ENCODE assay signal across 9 cellular contexts in genomic region chr10:60646966-60647796, GRCh38.
DNase-seq lines count a peak whose midpoint lies in the region; ATAC-seq, FAIRE-seq and TF ChIP-seq lines count a peak whose summit lies in the region.
"Had no signal": no experiment of that assay in that cellular context is flagged by ENCODE, and none has a peak within 500 bp of the region (broad histone marks: within the 10 kb centered on the region; RNA-seq: fewer than 3 reads in every experiment).

No MANE protein-coding gene starts in this region.

- no peak overlapping the region for H2BK20ac ChIP-seq in H1 (ENCODE audit: low read length)

- H3K4me2 ChIP-seq in Karpas-422 (ENCODE audit: low read depth, low read length, poor library complexity, severe bottlenecking) (no peak overlapping the region), H1 (ENCODE audit: insufficient read depth in 1 of 2, low read depth in 2 of 2, low read length in 2 of 2) (no peak overlapping the region)

- H3K36me3 ChIP-seq in Karpas-422 (ENCODE audit: insufficient read depth, low read length) (no peaks in the 10 kb centered on the region), H1 (ENCODE audit: control insufficient read depth in 2 of 4, insufficient read depth in 4 of 4, low read length in 3 of 4) (no peaks in the 10 kb centered on the region)
- H3K36me3 ChIP-seq in naive thymus-derived CD4-positive, alpha-beta T cell (ENCODE audit: control insufficient read depth in 2 of 3, insufficient read depth in 3 of 3, low read length in 3 of 3) = no peaks in the 10 kb centered on the region

- no peaks in the 10 kb centered on the region for H3K79me1 ChIP-seq in H1 (ENCODE audit: low read depth, low read length)

- H3K4me1 ChIP-seq in Karpas-422 (ENCODE audit: low read length) = peaks cover 34% of the 10 kb centered on the region
- peaks cover 0 to 9% (median 6%) of the 10 kb centered on the region in 4 experiments; a peak in 3 of 7 replicates for H3K4me1 ChIP-seq in H1 (replicated peaks in 1 of 4; ENCODE audit: control insufficient read depth in 3 of 4, insufficient read depth in 4 of 4, low read length in 3 of 4)
- H3K4me1 ChIP-seq in naive thymus-derived CD4-positive, alpha-beta T cell (ENCODE audit: control insufficient read depth in 2 of 2, insufficient read depth in 2 of 2, low read length in 2 of 2) = peaks cover 0 to 7% of the 10 kb centered on the region in 2 donors

- H3K4me1 Mint-ChIP-seq in T-helper 17 cell = peaks cover 27% of the 10 kb centered on the region
- H3K4me1 Mint-ChIP-seq in naive thymus-derived CD4-positive, alpha-beta T cell = peaks cover 19 to 70% (median 46%) of the 10 kb centered on the region in 7 donors

- H4K20me1 ChIP-seq in Karpas-422 (ENCODE audit: insufficient read depth, low read depth, low read length) = no peaks in the 10 kb centered on the region
- no peaks in the 10 kb centered on the region for H4K20me1 ChIP-seq in H1 (replicated peaks in 1 of 2; ENCODE audit: control insufficient read depth in 1 of 2, insufficient read depth in 2 of 2, low read length in 2 of 2)

- H3K4ac ChIP-seq in H1 (replicated peaks; ENCODE audit: insufficient read length, low read depth, low read length) = no peak overlapping the region

- H2BK120ac ChIP-seq in H1 (replicated peaks; ENCODE audit: low read depth, low read length) = no peak overlapping the region

- no peaks in the 10 kb centered on the region for H3K23me2 ChIP-seq in H1 (ENCODE audit: low read depth, low read length)

- peak; percentile 41 for DNase-seq in NCI-H2196 (lab: John Stamatoyannopoulos, UW; ENCODE audit: unreplicated experiment)
- no peak for DNase-seq in NCI-H2196 treated with DMSO at 0.1 percent for 48 hours (lab: John Stamatoyannopoulos, UW; ENCODE audit: unreplicated experiment)
- peak; percentile 88 for DNase-seq in Karpas-422
- DNase-seq in T-helper 17 cell = peak in 1 of 3 donors; percentile 23
- DNase-seq in H1 (ENCODE audit: low read depth in 1 of 2, low spot score in 2 of 2) = no peak
- peak in 7 of 9 donors; percentile 16 to 61 (median 47) for DNase-seq in naive thymus-derived CD4-positive, alpha-beta T cell
- DNase-seq in SHP77 treated with DMSO at 0.1 percent for 48 hours (lab: John Stamatoyannopoulos, UW) = no peak

- CTCF ChIA-PET in H1 (lab: Charles Lee; ENCODE audit: partially characterized antibody) = interaction anchor here (0.7 to 8.0 kb wide), 36 partner anchors 8 to 450 kb away, joined by 3 to 57 read pairs (median 5); no protein-coding TSS in a partner anchor
- CTCF ChIA-PET in naive thymus-derived CD4-positive, alpha-beta T cell (lab: Charles Lee) = interaction anchor here (0.7 to 2.1 kb wide), 6 partner anchors 12 to 1021 kb away, joined by 3 to 7 read pairs (median 4); no protein-coding TSS in a partner anchor

- POLR2A ChIA-PET in H1 (lab: Charles Lee; ENCODE audit: partially characterized antibody) = no interaction called here
- POLR2A ChIA-PET in naive thymus-derived CD4-positive, alpha-beta T cell (lab: Charles Lee) = no interaction called here

- ATAC-seq in GM21381 (IDR thresholded peaks at IDR 0.05; ENCODE audit: unreplicated experiment) (peak; percentile 69), T-helper 17 cell (peak; percentile 68)
- peak; percentile 67 for ATAC-seq in naive thymus-derived CD4-positive, alpha-beta T cell

- no peak overlapping the region for H3K56ac ChIP-seq in H1 (replicated peaks; ENCODE audit: insufficient read length, low read depth, low read length)

- 36% methylated on average over 6 of the region's 6 CpGs; no CpG with 5 or more reads in 1 of the 2 experiments for WGBS in H1 (ENCODE audit: extremely low coverage in 1 of 2, insufficient coverage in 1 of 2, insufficient read length in 1 of 2, insufficient replicate concordance in 2 of 2, low coverage in 1 of 2, low lambda C conversion rate in 2 of 2, missing lambda C conversion rate in 1 of 2), 2 experiments

- peaks cover 0 to 5% (median 0%) of the 10 kb centered on the region in 11 donors for H3K9me3 Mint-ChIP-seq in naive thymus-derived CD4-positive, alpha-beta T cell

- H3K27ac ChIP-seq in Karpas-422 (ENCODE audit: low read length) (no peak overlapping the region), H1 (ENCODE audit: low read depth, low read length) (no peak overlapping the region)
- H3K27ac ChIP-seq in naive thymus-derived CD4-positive, alpha-beta T cell (ENCODE audit: low read depth, low read length) = no peak overlapping the region
- H3K27ac ChIP-seq: epithelial cell of prostate had no signal

- H3K27me3 Mint-ChIP-seq in T-helper 17 cell = no peaks in the 10 kb centered on the region
- H3K27me3 Mint-ChIP-seq in naive thymus-derived CD4-positive, alpha-beta T cell = no peaks in the 10 kb centered on the region

- H4K91ac ChIP-seq in H1 (replicated peaks; ENCODE audit: insufficient read length, low read length) = no peak overlapping the region

- no peak overlapping the region for H4K5ac ChIP-seq in H1 (ENCODE audit: insufficient read length, low read depth, low read length)

- intact Hi-C loops in naive thymus-derived CD4-positive, alpha-beta T cell (cut with micrococcal nuclease) = loop anchor here (1.0 to 5.0 kb wide), 10 partner anchors 82 to 1020 kb away; no protein-coding TSS in a partner anchor

- H3K79me2 ChIP-seq in Karpas-422 (ENCODE audit: low read length) (no peaks in the 10 kb centered on the region), H1 (ENCODE audit: control insufficient read depth in 1 of 2, insufficient read depth in 2 of 2, low read length in 2 of 2) (no peaks in the 10 kb centered on the region)

- H3K27me3 ChIP-seq in Karpas-422 (ENCODE audit: low read length) (no peaks in the 10 kb centered on the region), H1 (replicated peaks in 1 of 4; ENCODE audit: control insufficient read depth in 3 of 4, extremely low read depth in 1 of 4, insufficient read depth in 3 of 4, low read length in 3 of 4) (no peaks in the 10 kb centered on the region)
- H3K27me3 ChIP-seq in naive thymus-derived CD4-positive, alpha-beta T cell (ENCODE audit: control insufficient read depth in 2 of 2, insufficient read depth in 2 of 2, low read length in 2 of 2) = no peaks in the 10 kb centered on the region

- H3K9me3 ChIP-seq in Karpas-422 (ENCODE audit: low read length) = no peaks in the 10 kb centered on the region
- H3K9me3 ChIP-seq in T-helper 17 cell (ENCODE audit: control insufficient read depth, low read length, poor library complexity, severe bottlenecking) = no peaks in the 10 kb centered on the region
- peaks cover 0 to 3% of the 10 kb centered on the region in 2 experiments; a peak in 1 of 4 replicates for H3K9me3 ChIP-seq in H1 (ENCODE audit: insufficient read depth in 2 of 2, low read depth in 1 of 2, low read length in 1 of 2)
- no peaks in the 10 kb centered on the region for H3K9me3 ChIP-seq in naive thymus-derived CD4-positive, alpha-beta T cell (ENCODE audit: control insufficient read depth in 2 of 3, low read length in 3 of 3)

- H3K14ac ChIP-seq in H1 (ENCODE audit: insufficient read length) = no peak overlapping the region

- H3K4me3 ChIP-seq in Karpas-422 (ENCODE audit: low read length) (no peak overlapping the region), H1 (ENCODE audit: extremely low read depth in 1 of 4, insufficient read depth in 2 of 4, low read depth in 3 of 4, low read length in 4 of 4) (no peak overlapping the region)
- H3K4me3 ChIP-seq in naive thymus-derived CD4-positive, alpha-beta T cell (ENCODE audit: low read length) = no peak overlapping the region

- H3K4me3 Mint-ChIP-seq in T-helper 17 cell = no peak overlapping the region
- H3K4me3 Mint-ChIP-seq in naive thymus-derived CD4-positive, alpha-beta T cell = no peak overlapping the region

- TF ChIP-seq POLR2A in H1 (IDR thresholded peaks at IDR 0.05; ENCODE audit: control extremely low read depth in 1 of 2, low read depth in 2 of 2, low read length in 2 of 2) = no peak

- no peak for TF ChIP-seq EP300 in H1 (IDR thresholded peaks at IDR 0.05; ENCODE audit: borderline replicate concordance in 1 of 2, low read depth in 2 of 2, low read length in 2 of 2)

- no peak overlapping the region for H4K8ac ChIP-seq in H1 (ENCODE audit: extremely low read depth, insufficient read depth, low read length)

- H2AK5ac ChIP-seq in H1 (ENCODE audit: low read depth, low read length) = no peak overlapping the region

- H3K18ac ChIP-seq in H1 (ENCODE audit: extremely low read depth, low read length) = no peak overlapping the region

- peak; percentile 79 to 82 for TF ChIP-seq RAD21 in H1 (IDR thresholded peaks at IDR 0.05 in 1 of 2, conservative IDR thresholded peaks at IDR 0.05 in 1 of 2; ENCODE audit: low read depth in 2 of 2, low read length in 2 of 2)

- H2AFZ ChIP-seq in Karpas-422 (ENCODE audit: low read length) (no peak overlapping the region), H1 (ENCODE audit: low read length) (no peak overlapping the region)

- no peak overlapping the region for H2BK12ac ChIP-seq in H1 (ENCODE audit: low read depth, low read length)

- peak in 2 of 3 experiments; percentile 52 to 64; a peak in 3 of 4 replicates for TF ChIP-seq CTCF in H1 (IDR thresholded peaks at IDR 0.05; ENCODE audit: control extremely low read depth in 1 of 3, insufficient read depth in 1 of 3, low read depth in 1 of 3, low read length in 3 of 3)

- H3K9ac ChIP-seq in Karpas-422 (ENCODE audit: low read length) (no peak overlapping the region), H1 (replicated peaks in 1 of 4; ENCODE audit: extremely low read depth in 1 of 4, low read depth in 3 of 4, low read length in 3 of 4) (no peak overlapping the region)

- H3K23ac ChIP-seq in H1 (ENCODE audit: insufficient read length) = no peak overlapping the region

- H3K36me3 Mint-ChIP-seq in T-helper 17 cell (ENCODE audit: low read depth) = no peaks in the 10 kb centered on the region
- H3K36me3 Mint-ChIP-seq in naive thymus-derived CD4-positive, alpha-beta T cell = peaks cover 0 to 13% (median 11%) of the 10 kb centered on the region in 5 donors

- peak; percentile 96 for FAIRE-seq in H1 (lab: Jason Lieb, UNC)

- no peak overlapping the region for H2BK5ac ChIP-seq in H1 (ENCODE audit: low read depth, low read length)

- H3K27ac Mint-ChIP-seq in T-helper 17 cell = no peak overlapping the region
- peak overlapping the region in 2 of 9 donors; percentile 8 to 14 for H3K27ac Mint-ChIP-seq in naive thymus-derived CD4-positive, alpha-beta T cell

- H2BK15ac ChIP-seq in H1 (ENCODE audit: low read length) = no peak overlapping the region

- H3K9me2 ChIP-seq in Karpas-422 (replicated peaks; ENCODE audit: insufficient read depth, low read length) = no peaks in the 10 kb centered on the region

TF ChIP-seq in H1, 55 proteins besides CTCF, POLR2A, EP300 and RAD21 (continues in another document):
- no peak for TF ChIP-seq POLR2AphosphoS5 (IDR thresholded peaks at IDR 0.05; ENCODE audit: low read depth, low read length)
- TF ChIP-seq E2F6 (IDR thresholded peaks at IDR 0.05) = no peak
- TF ChIP-seq TAF1 (IDR thresholded peaks at IDR 0.05; ENCODE audit: low read depth, low read length) = no peak
- TF ChIP-seq GTF2F1 (IDR thresholded peaks at IDR 0.05; ENCODE audit: borderline replicate concordance, low read depth, low read length) = no peak

Comparison
In these comparisons a context has a peak if more than half of its experiments do, and no peak if none do; other contexts are left out.
1. DNase-seq: peak in NCI-H2196 (single experiment), Karpas-422 (single experiment) and naive thymus-derived CD4-positive, alpha-beta T cell (7 of 9); none in NCI-H2196 treated with DMSO at 0.1 percent for 48 hours (single experiment), H1 (0 of 2) and SHP77 treated with DMSO at 0.1 percent for 48 hours (single experiment).
2. Peak in every context shown above with its lines, with median percentiles within 50 percentile points of each other: ATAC-seq.